ENCODE assay signal across 12 cellular contexts in the genomic region with DNA sequence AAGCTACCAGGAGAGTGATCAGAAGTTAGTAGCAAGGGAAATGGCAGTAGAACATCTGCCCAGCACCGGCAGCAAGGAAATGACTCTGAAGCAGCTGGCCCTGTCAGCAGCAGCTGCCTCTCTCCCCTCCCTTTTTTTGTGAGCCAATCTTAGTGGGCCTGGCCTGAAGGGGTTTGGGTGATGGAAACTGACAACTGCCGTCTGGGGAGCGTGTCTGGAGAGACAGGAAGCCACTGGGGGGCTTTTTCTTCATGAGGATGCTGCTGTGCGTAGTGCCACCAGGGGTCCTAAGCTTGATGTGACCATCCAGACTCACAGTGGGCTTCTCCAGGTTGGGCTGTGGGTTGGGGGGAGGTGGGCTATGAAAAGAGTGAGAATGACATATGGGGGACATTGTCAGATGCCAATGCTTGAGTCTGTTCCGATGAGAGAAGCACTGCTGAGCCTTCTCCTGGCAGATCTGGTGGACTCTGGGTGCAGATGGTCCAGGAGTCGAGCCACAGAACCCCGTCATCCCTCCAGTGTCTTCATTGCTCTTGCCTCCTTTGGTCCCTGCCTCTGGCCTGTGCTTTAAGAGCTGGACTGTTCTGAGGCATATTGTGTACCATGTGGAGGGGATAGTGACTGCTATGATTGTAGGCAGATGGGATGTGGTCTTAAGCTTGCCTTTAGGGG.
DNase-seq lines count a peak whose midpoint lies in the region; ATAC-seq and TF ChIP-seq lines count a peak whose summit lies in the region.
"Had no signal": no experiment of that assay in that cellular context is flagged by ENCODE, and none has a peak within 500 bp of the region (broad histone marks: within the 10 kb centered on the region; RNA-seq: fewer than 3 reads in every experiment).

No MANE protein-coding gene starts in this region.

- H2AFZ ChIP-seq in Loucy (ENCODE audit: low read length): peak overlapping the region; percentile 23; the same call in 1 of the 2 replicates

- 0 out of 2 replicates have a peak, but pooled peaks cover 6% of the 10 kb centered on the region for H3F3A ChIP-seq in Loucy (ENCODE audit: low read depth)

- no peak for ATAC-seq in activated naive CD8-positive, alpha-beta T cell treated with anti-CD3 and anti-CD28 coated beads, Interleukin-2, amount 50 U/mL, for 24 hours
- ATAC-seq in natural killer cell (peak in 2 of 3 donors; percentile 24 to 53), GM21786 (IDR thresholded peaks at IDR 0.05; ENCODE audit: unreplicated experiment) (no peak)
- ATAC-seq: stimulated activated effector memory CD8-positive, alpha-beta T cell treated with anti-CD3 and anti-CD28 coated beads, Interleukin-12 subunit alpha, Interleukin-12 subunit beta, amount 100 ng/mL, for 72 hours had no signal

- peaks cover 20% of the 10 kb centered on the region for H3K4me1 Mint-ChIP-seq in activated naive CD8-positive, alpha-beta T cell treated with anti-CD3 and anti-CD28 coated beads, Interleukin-2, amount 50 U/mL, for 24 hours
- H3K4me1 Mint-ChIP-seq in natural killer cell: peaks cover 8 to 15% of the 10 kb centered on the region in 2 donors

- intact Hi-C loops in natural killer cell (cut with micrococcal nuclease): no loop called here

- peak overlapping the region; percentile 65 for H3K4me2 ChIP-seq in Loucy (ENCODE audit: low read depth, low read length, poor library complexity, severe bottlenecking)

- H3K36me3 ChIP-seq in Loucy (ENCODE audit: insufficient read depth, low read length): no peaks in the 10 kb centered on the region

- DNase-seq in COR-L47 (lab: John Stamatoyannopoulos, UW): peak; percentile 28
- no peak for DNase-seq in activated naive CD8-positive, alpha-beta T cell treated with anti-CD3 and anti-CD28 coated beads, Interleukin-2, amount 50 U/mL, for 24 hours
- DNase-seq in natural killer cell: no peak
- no peak for DNase-seq in NCI-H526 (lab: John Stamatoyannopoulos, UW)
- DNase-seq in superior temporal gyrus (ENCODE audit: extremely low spot score): no peak
- no peak for DNase-seq in DMS79 (lab: John Stamatoyannopoulos, UW)
- DNase-seq: activated naive CD4-positive, alpha-beta T cell treated with anti-CD3 and anti-CD28 coated beads for 36 hours; DMS153 had no signal

- H3K4me3 ChIP-seq in Loucy (ENCODE audit: low read length, poor library complexity, severe bottlenecking): peak overlapping the region; percentile 48
- H3K4me3 ChIP-seq: skin epidermis had no signal

- no peaks in the 10 kb centered on the region for H4K20me1 ChIP-seq in Loucy (ENCODE audit: insufficient read depth, low read length, poor library complexity, severe bottlenecking)

- H3K36me3 Mint-ChIP-seq in activated naive CD8-positive, alpha-beta T cell treated with anti-CD3 and anti-CD28 coated beads, Interleukin-2, amount 50 U/mL, for 24 hours (ENCODE audit: low read depth): no peaks in the 10 kb centered on the region
- no peaks in the 10 kb centered on the region for H3K36me3 Mint-ChIP-seq in natural killer cell
- H3K36me3 Mint-ChIP-seq: stimulated activated effector memory CD8-positive, alpha-beta T cell treated with anti-CD3 and anti-CD28 coated beads, Interleukin-12 subunit alpha, Interleukin-12 subunit beta, amount 100 ng/mL, for 72 hours had no signal

- no peak overlapping the region for H3K4me3 Mint-ChIP-seq in activated naive CD8-positive, alpha-beta T cell treated with anti-CD3 and anti-CD28 coated beads, Interleukin-2, amount 50 U/mL, for 24 hours
- no peak overlapping the region for H3K4me3 Mint-ChIP-seq in natural killer cell
- H3K4me3 Mint-ChIP-seq: activated naive CD4-positive, alpha-beta T cell treated with anti-CD3 and anti-CD28 coated beads for 36 hours; stimulated activated effector memory CD8-positive, alpha-beta T cell treated with anti-CD3 and anti-CD28 coated beads, Interleukin-12 subunit alpha, Interleukin-12 subunit beta, amount 100 ng/mL, for 72 hours had no signal

- no peaks in the 10 kb centered on the region for H3K79me2 ChIP-seq in Loucy (ENCODE audit: insufficient read depth, low read length)

- no peaks in the 10 kb centered on the region for H3K9me2 ChIP-seq in Loucy (replicated peaks; ENCODE audit: low read depth, low read length)

- H3K9me3 Mint-ChIP-seq in activated naive CD8-positive, alpha-beta T cell treated with anti-CD3 and anti-CD28 coated beads, Interleukin-2, amount 50 U/mL, for 24 hours: peaks cover 4% of the 10 kb centered on the region
- no peaks in the 10 kb centered on the region for H3K9me3 Mint-ChIP-seq in natural killer cell
- H3K9me3 Mint-ChIP-seq: activated naive CD4-positive, alpha-beta T cell treated with anti-CD3 and anti-CD28 coated beads for 36 hours; stimulated activated effector memory CD8-positive, alpha-beta T cell treated with anti-CD3 and anti-CD28 coated beads, Interleukin-12 subunit alpha, Interleukin-12 subunit beta, amount 100 ng/mL, for 72 hours had no signal

- peak overlapping the region; percentile 1 for H3K27ac Mint-ChIP-seq in activated naive CD8-positive, alpha-beta T cell treated with anti-CD3 and anti-CD28 coated beads, Interleukin-2, amount 50 U/mL, for 24 hours
- H3K27ac Mint-ChIP-seq in natural killer cell: no peak overlapping the region
- H3K27ac Mint-ChIP-seq: activated naive CD4-positive, alpha-beta T cell treated with anti-CD3 and anti-CD28 coated beads for 36 hours; stimulated activated effector memory CD8-positive, alpha-beta T cell treated with anti-CD3 and anti-CD28 coated beads, Interleukin-12 subunit alpha, Interleukin-12 subunit beta, amount 100 ng/mL, for 72 hours had no signal

- no peaks in the 10 kb centered on the region for H3K9me3 ChIP-seq in Loucy (ENCODE audit: insufficient read depth, low read depth, low read length)

- TF ChIP-seq CTCF in Loucy (conservative IDR thresholded peaks at IDR 0.05; ENCODE audit: low read length) (peak; percentile 69), natural killer cell (IDR thresholded peaks at IDR 0.05) (no peak)

- no peaks in the 10 kb centered on the region for H3K27me3 ChIP-seq in Loucy (ENCODE audit: insufficient read depth, low read length, poor library complexity, severe bottlenecking)

- peaks cover 2% of the 10 kb centered on the region for H3K27me3 Mint-ChIP-seq in activated naive CD8-positive, alpha-beta T cell treated with anti-CD3 and anti-CD28 coated beads, Interleukin-2, amount 50 U/mL, for 24 hours
- H3K27me3 Mint-ChIP-seq in natural killer cell (ENCODE audit: low read depth in 2 of 2): no peaks in the 10 kb centered on the region

- peak overlapping the region; percentile 46 for H3K9ac ChIP-seq in Loucy (ENCODE audit: low read depth, low read length, poor library complexity, severe bottlenecking)

- H3K4me1 ChIP-seq in Loucy (ENCODE audit: insufficient read depth, low read length, poor library complexity, severe bottlenecking): peaks cover 33% of the 10 kb centered on the region

Comparison
In these comparisons a context has a peak if more than half of its experiments do, and no peak if none do; other contexts are left out.
1. ATAC-seq: peak in natural killer cell (2 of 3); none in activated naive CD8-positive, alpha-beta T cell treated with anti-CD3 and anti-CD28 coated beads, Interleukin-2, amount 50 U/mL, for 24 hours (single experiment) and GM21786 (single experiment).